In genomic region chr12:93092559-93092945, GRCh38 we compare ENCODE assay signal across 26 cellular contexts.
"Had no signal": no experiment of that assay in that cellular context is flagged by ENCODE, and none has a peak within 500 bp of the region (broad histone marks: within the 10 kb centered on the region; RNA-seq: fewer than 3 reads in every experiment).

No MANE protein-coding gene starts in this region.

- ATAC-seq: activated CD8-positive, alpha-beta memory T cell treated with anti-CD3 and anti-CD28 coated beads, Interleukin-2, amount 10 ng/mL, durations not matched to agents 7 days and 5 days; K562 had no signal

- H3K27ac Mint-ChIP-seq: activated B cell treated with CpG ODN at 0.5 μM for 24 hours; activated CD4-positive, alpha-beta T cell treated with anti-CD3 and anti-CD28 coated beads, Interleukin-2, amount 10 ng/mL, durations not matched to agents 24 days and 14 days; activated CD8-positive, alpha-beta memory T cell treated with anti-CD3 and anti-CD28 coated beads, Interleukin-2, amount 10 ng/mL, durations not matched to agents 7 days and 5 days; activated naive CD4-positive, alpha-beta T cell treated with anti-CD3 and anti-CD28 coated beads, Interleukin-2, amount 50 U/mL, for 24 hours; activated T-cell treated with anti-CD3 and anti-CD28 coated beads, Interleukin-2, amount 50 U/mL, for 24 hours; activated T-helper 1 cell treated with anti-CD3 and anti-CD28 coated beads, Interleukin-12 subunit alpha, Interleukin-12 subunit beta, Interleukin-2, Interleukin-4 antibody, amounts not matched to agents 30 ng/mL and 10 ng/mL and 1 ng/mL, durations not matched to agents 14 hours and 24 hours and 36 hours; T-helper 2 cell treated with Interferon-gamma antibody and Interleukin-4, amounts not matched to agents 5 μg/mL and 100 μg/mL, for 36 hours had no signal

- H3K27me3 Mint-ChIP-seq: activated B cell treated with CpG ODN at 0.5 μM for 24 hours; activated CD4-positive, alpha-beta T cell treated with anti-CD3 and anti-CD28 coated beads, Interleukin-2, amount 10 ng/mL, durations not matched to agents 24 days and 14 days; activated CD8-positive, alpha-beta memory T cell treated with anti-CD3 and anti-CD28 coated beads, Interleukin-2, amount 10 ng/mL, durations not matched to agents 7 days and 5 days; activated naive CD4-positive, alpha-beta T cell treated with anti-CD3 and anti-CD28 coated beads, Interleukin-2, amount 50 U/mL, for 24 hours; activated T-cell treated with anti-CD3 and anti-CD28 coated beads, Interleukin-2, amount 50 U/mL, for 24 hours had no signal

- H3K9me3 Mint-ChIP-seq: activated B cell treated with CpG ODN at 0.5 μM for 24 hours had no signal

- H3K36me3 Mint-ChIP-seq: brain had no signal

- H3K9ac ChIP-seq: SK-N-SH had no signal

- H3K4me2 ChIP-seq: SK-N-SH had no signal

- DNase-seq: activated B cell treated with CpG ODN at 0.5 μM for 24 hours; activated CD4-positive, alpha-beta T cell treated with anti-CD3 and anti-CD28 coated beads for 1 hour; activated CD4-positive, alpha-beta T cell treated with anti-CD3 and anti-CD28 coated beads, Interleukin-2, amount 10 ng/mL, durations not matched to agents 24 days and 14 days; activated CD4-positive, alpha-beta T cell treated with anti-CD3 and anti-CD28 coated beads, Interleukin-2, amount 50 U/mL, for 48 hours; activated CD8-positive, alpha-beta memory T cell treated with anti-CD3 and anti-CD28 coated beads, Interleukin-2, amount 10 ng/mL, durations not matched to agents 7 days and 5 days; activated effector memory CD4-positive, alpha-beta T cell treated with Interleukin-2 at 50 U/mL for 16 hours; activated naive CD4-positive, alpha-beta T cell; activated T-cell treated with anti-CD3 and anti-CD28 coated beads, Interleukin-2, amount 50 U/mL, for 24 hours; amygdala; Karpas-422; MM.1S; NCI-H1436 treated with DMSO at 0.1 percent for 48 hours; NCI-H187; NCI-H446 treated with DMSO at 0.1 percent for 48 hours; NCI-H524 treated with DMSO at 0.1 percent for 48 hours; Right ventricle myocardium superior; RPMI8226; SJCRH30; SK-N-SH had no signal

- H3K36me3 ChIP-seq: cardiac muscle cell, SJCRH30 had no signal

- H3K9me3 ChIP-seq: SJCRH30, SK-N-SH had no signal

- H3K4me3 Mint-ChIP-seq: activated B cell treated with CpG ODN at 0.5 μM for 24 hours; activated CD4-positive, alpha-beta T cell treated with anti-CD3 and anti-CD28 coated beads, Interleukin-2, amount 10 ng/mL, durations not matched to agents 24 days and 14 days; activated CD8-positive, alpha-beta memory T cell treated with anti-CD3 and anti-CD28 coated beads, Interleukin-2, amount 10 ng/mL, durations not matched to agents 7 days and 5 days; activated naive CD4-positive, alpha-beta T cell treated with anti-CD3 and anti-CD28 coated beads, Interleukin-2, amount 50 U/mL, for 24 hours; activated T-cell treated with anti-CD3 and anti-CD28 coated beads, Interleukin-2, amount 50 U/mL, for 24 hours; activated T-helper 1 cell treated with anti-CD3 and anti-CD28 coated beads, Interleukin-12 subunit alpha, Interleukin-12 subunit beta, Interleukin-2, Interleukin-4 antibody, amounts not matched to agents 30 ng/mL and 10 ng/mL and 1 ng/mL, durations not matched to agents 14 hours and 24 hours and 36 hours; brain; T-helper 2 cell treated with Interferon-gamma antibody and Interleukin-4, amounts not matched to agents 5 μg/mL and 100 μg/mL, for 36 hours had no signal

- H3K27ac ChIP-seq: cardiac muscle cell, SJCRH30 had no signal

- FAIRE-seq: astrocyte, K562 had no signal

- H3K27me3 ChIP-seq: cardiac muscle cell, SJCRH30 had no signal

- H3K4me3 ChIP-seq: cardiac muscle cell, K562, SJCRH30 had no signal
